ENCODE assay signal across 9 cellular contexts in the genomic region with DNA sequence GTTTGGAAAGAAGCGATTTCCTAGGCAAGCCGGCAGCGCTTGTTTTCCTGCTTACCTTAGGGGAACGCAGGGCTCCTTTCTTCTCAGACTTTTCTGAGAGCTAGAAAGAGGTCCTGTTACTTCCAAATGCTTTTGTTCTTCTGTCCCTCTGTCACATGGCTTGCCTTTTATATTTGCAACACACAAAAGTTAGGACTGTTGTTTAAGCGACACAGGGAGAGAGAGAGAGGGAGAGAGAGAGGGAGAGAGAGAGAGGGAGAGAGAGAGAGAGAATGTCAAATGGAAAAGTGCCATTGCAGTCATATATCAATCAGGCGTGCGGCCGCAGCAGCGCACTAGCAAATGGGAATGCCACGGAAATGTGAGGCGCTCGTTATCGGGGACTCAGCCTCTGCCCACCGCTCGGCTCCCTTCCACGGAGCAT. TPM values are rescaled to one million over a fixed set of nuclear protein-coding genes. Genes with fewer than 3 reads are reported as not detected.
DNase-seq lines count a peak whose midpoint lies in the region; ATAC-seq and TF ChIP-seq lines count a peak whose summit lies in the region.
"Had no signal": no experiment of that assay in that cellular context is flagged by ENCODE, and none has a peak within 500 bp of the region (broad histone marks: within the 10 kb centered on the region; RNA-seq: fewer than 3 reads in every experiment).

A gene with protein sequence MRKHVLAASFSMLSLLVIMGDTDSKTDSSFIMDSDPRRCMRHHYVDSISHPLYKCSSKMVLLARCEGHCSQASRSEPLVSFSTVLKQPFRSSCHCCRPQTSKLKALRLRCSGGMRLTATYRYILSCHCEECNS (minus strand): TSS at position 142 of the 424 bp plus-strand sequence. CDS start 14,745 bp downstream, outside the sequence.

- intact Hi-C loops in esophagus squamous epithelium (cut with DNase I) = no loop called here

- no peak within 1 kb of the TSS for H3K27ac ChIP-seq in esophagus squamous epithelium
- H3K27ac ChIP-seq in MM.1S (ENCODE audit: low read length) = no peak within 1 kb of the TSS
- H3K27ac ChIP-seq: epithelial cell of prostate had no signal

- H3K9me3 ChIP-seq in BE2C (no peaks in the 10 kb centered on the region), esophagus squamous epithelium (no peaks in the 10 kb centered on the region), neuron (ENCODE audit: low read length) (no peaks in the 10 kb centered on the region), MM.1S (replicated peaks; ENCODE audit: insufficient read depth, low read length) (no peaks in the 10 kb centered on the region)

- 4 to 23% methylated on average over 9 to 16 of the region's 16 CpGs for WGBS in esophagus squamous epithelium, 2 donors

- H3K36me3 ChIP-seq in BE2C (no peaks in the 10 kb centered on the region), esophagus squamous epithelium (no peaks in the 10 kb centered on the region), neuron (ENCODE audit: insufficient read depth, low read length) (no peaks in the 10 kb centered on the region), MM.1S (replicated peaks; ENCODE audit: insufficient read depth, low read length) (no peaks in the 10 kb centered on the region)

- peak; percentile 34 for DNase-seq in BE2C
- DNase-seq in NCI-H748 (lab: John Stamatoyannopoulos, UW; ENCODE audit: unreplicated experiment) = peak; percentile 56
- DNase-seq in esophagus squamous epithelium (lab: John Stamatoyannopoulos, UW) = no peak
- DNase-seq in NCI-H510A (lab: John Stamatoyannopoulos, UW) = no peak
- DNase-seq in GM19238 (ENCODE audit: insufficient read length, low spot score) = no peak
- DNase-seq in MM.1S = no peak

- TF ChIP-seq POLR2A in esophagus squamous epithelium (IDR thresholded peaks at IDR 0.05) = no peak

- peaks cover 4% of the 10 kb centered on the region for H3F3A ChIP-seq in MM.1S (ENCODE audit: insufficient read depth, low read length)

- peak within 1 kb of the TSS; percentile 65 for H3K4me3 ChIP-seq in BE2C (ENCODE audit: low read depth, low read length)
- peak within 1 kb of the TSS in 3 of 4 donors; percentile 22 to 55 (median 34) for H3K4me3 ChIP-seq in esophagus squamous epithelium
- peak within 1 kb of the TSS; percentile 1 for H3K4me3 ChIP-seq in neuron (ENCODE audit: low read length)
- no peak within 1 kb of the TSS for H3K4me3 ChIP-seq in MM.1S (ENCODE audit: low read length)

- no peaks in the 10 kb centered on the region for H3K27me3 ChIP-seq in BE2C
- no peaks in the 10 kb centered on the region for H3K27me3 ChIP-seq in esophagus squamous epithelium
- peaks cover 14% of the 10 kb centered on the region for H3K27me3 ChIP-seq in neuron (ENCODE audit: insufficient read depth, low read length)
- H3K27me3 ChIP-seq in MM.1S (replicated peaks; ENCODE audit: insufficient read depth, low read length) = no peaks in the 10 kb centered on the region

- no peaks in the 10 kb centered on the region for H3K79me2 ChIP-seq in MM.1S (ENCODE audit: low read length)

- TF ChIP-seq CTCF in BE2C (IDR thresholded peaks at IDR 0.05; ENCODE audit: low read depth, low read length) = no peak
- no peak for TF ChIP-seq CTCF in esophagus squamous epithelium (IDR thresholded peaks at IDR 0.05)
- TF ChIP-seq CTCF in MM.1S (IDR thresholded peaks at IDR 0.05; ENCODE audit: low read length) = no peak

- H3K9ac ChIP-seq in MM.1S (ENCODE audit: low read length) = no peak within 1 kb of the TSS

- H3K9me2 ChIP-seq in MM.1S (replicated peaks; ENCODE audit: insufficient read depth, low read length) = no peaks in the 10 kb centered on the region

- H2AFZ ChIP-seq in neuron (ENCODE audit: low read depth, low read length) (peak within 1 kb of the TSS; percentile 40), MM.1S (ENCODE audit: low read length) (no peak within 1 kb of the TSS)

- H4K20me1 ChIP-seq in MM.1S (ENCODE audit: insufficient read depth, low read length) = no peaks in the 10 kb centered on the region

- H3K4me1 ChIP-seq in BE2C (no peaks in the 10 kb centered on the region), esophagus squamous epithelium (peaks cover 0 to 17% (median 0%) of the 10 kb centered on the region in 3 donors), neuron (ENCODE audit: insufficient read depth, low read length) (peaks cover 15% of the 10 kb centered on the region), MM.1S (ENCODE audit: low read length) (0 out of 2 replicates have a peak, but pooled peaks cover 6% of the 10 kb centered on the region)

- no peak within 1 kb of the TSS for H3K4me2 ChIP-seq in MM.1S (ENCODE audit: low read depth, low read length)

- no peak for ATAC-seq in HG02623 (IDR thresholded peaks at IDR 0.05; ENCODE audit: unreplicated experiment)

RNA-seq across cellular contexts. Expression of the gene that starts here (rescaled TPM):
- polyA plus RNA-seq in BE2C (2012; ENCODE audit: insufficient read depth, insufficient read length, low read depth) = 1.3 TPM
- not detected for total RNA-seq in esophagus squamous epithelium

Comparison
In these comparisons a context has a peak if more than half of its experiments do, and no peak if none do; other contexts are left out.
1. DNase-seq: peak in BE2C (single experiment) and NCI-H748 (single experiment); none in esophagus squamous epithelium (single experiment), NCI-H510A (single experiment), GM19238 (single experiment) and MM.1S (single experiment).